Comparison of ENCODE assay signal across 9 cellular contexts in the genomic region with DNA sequence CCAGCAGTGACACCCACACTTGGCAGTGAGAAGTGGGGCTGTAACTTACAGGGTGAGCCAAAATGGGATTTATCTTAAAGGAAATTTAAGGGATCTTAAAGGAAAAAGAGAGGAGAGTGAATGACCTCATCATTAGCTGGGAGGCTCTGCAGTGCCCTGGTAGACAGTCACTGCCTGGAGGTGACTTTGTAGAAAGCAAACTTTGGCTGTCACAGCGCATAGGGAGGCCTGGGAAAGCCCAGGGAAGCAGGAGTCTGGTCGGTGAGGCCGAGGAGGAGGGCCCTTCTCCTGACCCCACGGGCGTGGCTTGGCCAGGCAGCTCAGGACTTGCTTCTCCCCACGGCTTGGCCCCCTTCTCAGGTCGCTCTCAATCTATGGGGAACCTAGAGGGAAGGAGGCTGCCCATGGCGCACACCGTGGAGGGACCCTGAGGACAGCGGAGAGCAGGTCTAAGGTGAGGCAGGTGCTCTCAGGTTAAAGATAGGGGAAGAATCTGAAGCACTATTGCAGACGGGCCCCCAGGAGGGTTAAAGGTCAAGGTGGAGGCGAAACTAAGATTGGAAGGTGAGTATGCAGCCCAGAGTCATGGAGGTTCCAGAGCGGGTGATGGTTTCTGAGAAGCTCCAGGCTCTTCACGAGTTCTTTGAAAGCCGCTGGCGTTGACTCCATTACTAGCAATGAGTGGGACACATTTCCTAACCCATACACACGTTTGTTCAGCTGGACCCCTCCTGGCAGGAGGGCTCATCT. TPM values are rescaled to one million over a fixed set of nuclear protein-coding genes. Genes with fewer than 3 reads are reported as not detected.
A peak's percentile ranks its signal among the peaks of the same experiment; 100 is the strongest.
DNase-seq lines count a peak whose midpoint lies in the region; ATAC-seq and TF ChIP-seq lines count a peak whose summit lies in the region.
"Had no signal": no experiment of that assay in that cellular context is flagged by ENCODE, and none has a peak within 500 bp of the region (broad histone marks: within the 10 kb centered on the region; RNA-seq: fewer than 3 reads in every experiment).

No MANE protein-coding gene starts in this region.

- H3K9me3 ChIP-seq in Caco-2, result no peaks in the 10 kb centered on the region

- no peaks in the 10 kb centered on the region for H3K79me2 ChIP-seq in KMS-11 (ENCODE audit: insufficient read depth, low read depth)

- no peaks in the 10 kb centered on the region for H3K27me3 Mint-ChIP-seq in Caco-2 (ENCODE audit: insufficient read depth, unreplicated experiment)
- H3K27me3 Mint-ChIP-seq in brain, result peaks cover 28% of the 10 kb centered on the region
- peaks cover 0 to 2% of the 10 kb centered on the region in 2 donors for H3K27me3 Mint-ChIP-seq in natural killer cell treated with Interleukin-12 subunit alpha and Interleukin-12 subunit beta and Interleukin-15 and Interleukin-18, amount 100 ng/mL, for 72 hours

- in situ Hi-C loops in GM13976 (cut with MboI; ENCODE audit: low sequenced_read_pairs, unreplicated experiment), result loop anchor here (10.0 kb wide), 1 partner anchor 58 kb away; the partner anchor contains the start of gene NQO2

- H3K27ac ChIP-seq in KMS-11, result no peak overlapping the region

- no peaks in the 10 kb centered on the region for H4K20me1 ChIP-seq in KMS-11 (ENCODE audit: insufficient read depth)

- H3K36me3 ChIP-seq in Caco-2 (ENCODE audit: control insufficient read depth, insufficient read depth, low read length), result no peaks in the 10 kb centered on the region
- H3K36me3 ChIP-seq in KMS-11 (ENCODE audit: insufficient read depth), result no peaks in the 10 kb centered on the region

- peak overlapping the region; percentile 47 for H3K4me2 ChIP-seq in KMS-11

- CTCF ChIA-PET in Caco-2 (lab: Charles Lee), result interaction anchor here (1.0 to 2.5 kb wide), 6 partner anchors 14 to 261 kb away, joined by 3 to 21 read pairs (median 4); partner anchors contain the start of genes NQO2 and RIPK1

- peaks cover 14% of the 10 kb centered on the region for H3K36me3 Mint-ChIP-seq in Caco-2 (ENCODE audit: insufficient read depth, unreplicated experiment)
- H3K36me3 Mint-ChIP-seq in brain, result no peaks in the 10 kb centered on the region
- H3K36me3 Mint-ChIP-seq in natural killer cell treated with Interleukin-12 subunit alpha and Interleukin-12 subunit beta and Interleukin-15 and Interleukin-18, amount 100 ng/mL, for 72 hours, result no peaks in the 10 kb centered on the region

- no peak for ATAC-seq in natural killer cell treated with Interleukin-12 subunit alpha and Interleukin-12 subunit beta and Interleukin-15 and Interleukin-18, amount 100 ng/mL, for 72 hours
- ATAC-seq in GM21515 (IDR thresholded peaks at IDR 0.05; ENCODE audit: unreplicated experiment), result no peak

- H3K27me3 ChIP-seq in Caco-2 (replicated peaks; ENCODE audit: control insufficient read depth, insufficient read depth, low read length) (no peaks in the 10 kb centered on the region), KMS-11 (ENCODE audit: insufficient read depth, low read depth) (no peaks in the 10 kb centered on the region)

- no TSS peak for BruUV-seq in Caco-2 (replicated peaks; lab: Mats Ljungman, UMichigan)

- no peaks in the 10 kb centered on the region for H3K9me3 Mint-ChIP-seq in Caco-2 (ENCODE audit: unreplicated experiment)
- peaks cover 0 to 5% (median 0%) of the 10 kb centered on the region in 5 experiments for H3K9me3 Mint-ChIP-seq in brain
- no peaks in the 10 kb centered on the region for H3K9me3 Mint-ChIP-seq in natural killer cell treated with Interleukin-12 subunit alpha and Interleukin-12 subunit beta and Interleukin-15 and Interleukin-18, amount 100 ng/mL, for 72 hours

- H3K27ac Mint-ChIP-seq in Caco-2 (ENCODE audit: unreplicated experiment) (peak overlapping the region; percentile 89), brain (no peak overlapping the region)
- peak overlapping the region; percentile 28 to 58 for H3K27ac Mint-ChIP-seq in natural killer cell treated with Interleukin-12 subunit alpha and Interleukin-12 subunit beta and Interleukin-15 and Interleukin-18, amount 100 ng/mL, for 72 hours

- H3K4me1 Mint-ChIP-seq in Caco-2 (ENCODE audit: low read depth, unreplicated experiment), result peaks cover 10% of the 10 kb centered on the region
- H3K4me1 Mint-ChIP-seq in brain, result peaks cover 32% of the 10 kb centered on the region
- H3K4me1 Mint-ChIP-seq in natural killer cell treated with Interleukin-12 subunit alpha and Interleukin-12 subunit beta and Interleukin-15 and Interleukin-18, amount 100 ng/mL, for 72 hours (ENCODE audit: low read depth in 2 of 2), result peaks cover 12 to 23% of the 10 kb centered on the region in 2 donors

- peak overlapping the region; percentile 84 for H3K4me3 Mint-ChIP-seq in Caco-2 (ENCODE audit: unreplicated experiment)
- peak overlapping the region; percentile 51 to 82 (median 71) for H3K4me3 Mint-ChIP-seq in brain
- peak overlapping the region; percentile 73 for H3K4me3 Mint-ChIP-seq in natural killer cell treated with Interleukin-12 subunit alpha and Interleukin-12 subunit beta and Interleukin-15 and Interleukin-18, amount 100 ng/mL, for 72 hours

- TF ChIP-seq CTCF in Caco-2 (IDR thresholded peaks at IDR 0.05; ENCODE audit: insufficient read depth in 1 of 2, low read depth in 1 of 2, low read length in 1 of 2, severe bottlenecking in 1 of 2, unreplicated experiment in 1 of 2) (no peak), KMS-11 (conservative IDR thresholded peaks at IDR 0.05; ENCODE audit: low read depth, low read length) (no peak), brain (conservative IDR thresholded peaks at IDR 0.05) (no peak), GM13976 (IDR thresholded peaks at IDR 0.05; ENCODE audit: borderline replicate concordance, control extremely low read depth, extremely low read depth, insufficient read depth, missing control alignments) (no peak)

- H3K4me3 ChIP-seq in Caco-2 (ENCODE audit: low read depth, low read length), result peak overlapping the region; percentile 82
- no peak overlapping the region for H3K4me3 ChIP-seq in KMS-11 (IDR thresholded peaks at IDR 0.05; ENCODE audit: insufficient read depth, low read depth, low read length)

- no peak overlapping the region for H3K9ac ChIP-seq in KMS-11

- peak; percentile 63 to 74 for DNase-seq in Caco-2
- no peak for DNase-seq in natural killer cell treated with Interleukin-12 subunit alpha and Interleukin-12 subunit beta and Interleukin-15 and Interleukin-18, amount 100 ng/mL, for 72 hours (ENCODE audit: low spot score)
- DNase-seq in GM13976 (ENCODE audit: low spot score), result no peak
- no peak for DNase-seq in NCI-H774 (lab: John Stamatoyannopoulos, UW)
- DNase-seq in activated CD4-positive, CD25-positive, alpha-beta regulatory T cell treated with anti-CD3 and anti-CD28 coated beads, Interleukin-2, amount 50 U/mL, for 72 hours, result no peak
- DNase-seq: NCI-H524 treated with DMSO at 0.1 percent for 48 hours had no signal

- intact Hi-C loops in Caco-2 (cut with micrococcal nuclease; ENCODE audit: unreplicated experiment), result loop anchor here (1.0 to 10.0 kb wide), 5 partner anchors 20 to 258 kb away; partner anchors contain the start of genes NQO2 and SERPINB1

- peak overlapping the region; percentile 71; the same call in 1 of the 2 replicates for H2AFZ ChIP-seq in KMS-11 (ENCODE audit: low read depth)

- peaks cover 13% of the 10 kb centered on the region for H3K4me1 ChIP-seq in Caco-2
- peaks cover 5% of the 10 kb centered on the region for H3K4me1 ChIP-seq in KMS-11 (ENCODE audit: low read depth, poor library complexity, severe bottlenecking)

- POLR2A ChIA-PET in Caco-2 (lab: Charles Lee), result interaction anchor here (0.6 to 1.8 kb wide), 4 partner anchors 51 to 62 kb away, joined by 3 to 13 read pairs (median 8); partner anchors contain the start of gene NQO2

RNA-seq across cellular contexts. Expression of gene RIPK1, which starts 15.6 kb away (rescaled TPM):
- total RNA-seq in Caco-2 (2022), result 15.5 and 15.6 TPM in 2 replicates
- 10.8 TPM for polyA plus RNA-seq in brain (ENCODE audit: insufficient read depth, low read depth, low replicate concordance)
- 10 to 100 TPM; 28.2 to 41.4 TPM for total RNA-seq in natural killer cell treated with Interleukin-12 subunit alpha and Interleukin-12 subunit beta and Interleukin-15 and Interleukin-18, amount 100 ng/mL, for 72 hours

RNA-seq across cellular contexts. Expression of gene NQO2, which starts 53.0 kb away (rescaled TPM):
- total RNA-seq in Caco-2 (2022), result 35.8 and 37.2 TPM in 2 replicates
- polyA plus RNA-seq in brain (ENCODE audit: insufficient read depth, low read depth, low replicate concordance), result 16.8 TPM
- total RNA-seq in natural killer cell treated with Interleukin-12 subunit alpha and Interleukin-12 subunit beta and Interleukin-15 and Interleukin-18, amount 100 ng/mL, for 72 hours, result 10 to 100 TPM; 18.0 to 35.1 TPM

Comparison
In these comparisons a context has a peak if more than half of its experiments do, and no peak if none do; other contexts are left out.
1. DNase-seq: peak in Caco-2 (2 of 2); none in natural killer cell treated with Interleukin-12 subunit alpha and Interleukin-12 subunit beta and Interleukin-15 and Interleukin-18, amount 100 ng/mL, for 72 hours (single experiment), GM13976 (single experiment), NCI-H774 (single experiment) and activated CD4-positive, CD25-positive, alpha-beta regulatory T cell treated with anti-CD3 and anti-CD28 coated beads, Interleukin-2, amount 50 U/mL, for 72 hours (single experiment).
2. H3K27ac Mint-ChIP-seq: peak in Caco-2 (single experiment) and natural killer cell treated with Interleukin-12 subunit alpha and Interleukin-12 subunit beta and Interleukin-15 and Interleukin-18, amount 100 ng/mL, for 72 hours (2 of 2); none in brain (0 of 5).
3. Peak in every context shown above with its lines, with median percentiles within 50 percentile points of each other: H3K4me3 Mint-ChIP-seq.